ENCODE assay signal across 1 cellular context in genomic region chr2:32627901-32628645, GRCh38.
A peak's percentile ranks its signal among the peaks of the same experiment; 100 is the strongest.
TF ChIP-seq lines count a peak whose summit lies in the region.

TSS of gene TTC27 (plus strand) at chr2:32628050. CDS start at chr2:32628293, 243 bp downstream.

TF ChIP-seq in HepG2, 621 proteins besides CTCF, POLR2A, EP300 and RAD21 (continued from another document and continues in another):
- peak; percentile 61; the same call in 1 of the 2 replicates for TF ChIP-seq ZNF724P (CRISPR knock-in tag; IDR thresholded peaks at IDR 0.05; ENCODE audit: borderline replicate concordance)
- TF ChIP-seq ZNF44 (CRISPR knock-in tag; IDR thresholded peaks at IDR 0.05): no peak
- TF ChIP-seq TGIF2 (CRISPR knock-in tag; IDR thresholded peaks at IDR 0.05): peak; percentile 96
- peak; percentile 57 for TF ChIP-seq TEAD3 (CRISPR knock-in tag; optimal IDR thresholded peaks at IDR 0.05; ENCODE audit: borderline replicate concordance)
- no peak for TF ChIP-seq TERF1 (CRISPR knock-in tag; IDR thresholded peaks at IDR 0.05)
- TF ChIP-seq JUN (CRISPR knock-in tag; IDR thresholded peaks at IDR 0.05): no peak
- peak; percentile 74 for TF ChIP-seq MYPOP (CRISPR knock-in tag; IDR thresholded peaks at IDR 0.05)
- TF ChIP-seq E2F5 (CRISPR knock-in tag; conservative IDR thresholded peaks at IDR 0.05): no peak
- TF ChIP-seq ZNF33B (CRISPR knock-in tag; IDR thresholded peaks at IDR 0.05): no peak; the same call in 1 of the 2 replicates
- TF ChIP-seq MLX (CRISPR knock-in tag; IDR thresholded peaks at IDR 0.05): no peak
- TF ChIP-seq RFX5 (IDR thresholded peaks at IDR 0.05; ENCODE audit: low read depth, low read length): no peak; the same call in 1 of the 2 replicates
- TF ChIP-seq EED (CRISPR knock-in tag; IDR thresholded peaks at IDR 0.05): no peak; the same call in 1 of the 2 replicates
- no peak for TF ChIP-seq ZNF7 (CRISPR knock-in tag; IDR thresholded peaks at IDR 0.05)
- peak; percentile 95 for TF ChIP-seq ZFX (CRISPR knock-in tag; IDR thresholded peaks at IDR 0.05; ENCODE audit: low read depth)
- no peak for TF ChIP-seq CC2D1A (CRISPR knock-in tag; IDR thresholded peaks at IDR 0.05)
- TF ChIP-seq ZNF644 (CRISPR knock-in tag; IDR thresholded peaks at IDR 0.05; ENCODE audit: low read depth): 0 out of 2 replicates have a peak, but pooled peaks have one; percentile 5
- TF ChIP-seq ATF4 (CRISPR knock-in tag; IDR thresholded peaks at IDR 0.05): peak in 1 of 2 experiments; percentile 44; a peak in 2 of 4 replicates
- TF ChIP-seq ELK4 (CRISPR knock-in tag; IDR thresholded peaks at IDR 0.05; ENCODE audit: borderline replicate concordance): no peak
- no peak for TF ChIP-seq ZNF776 (CRISPR knock-in tag; IDR thresholded peaks at IDR 0.05)
- no peak; the same call in 1 of the 2 replicates for TF ChIP-seq RARA (CRISPR knock-in tag; IDR thresholded peaks at IDR 0.05)
- TF ChIP-seq DR1 (CRISPR knock-in tag; IDR thresholded peaks at IDR 0.05): no peak
- peak; percentile 77; the same call in 1 of the 2 replicates for TF ChIP-seq KDM5A (IDR thresholded peaks at IDR 0.05; ENCODE audit: borderline replicate concordance, low read length)
- no peak for TF ChIP-seq CEBPG (CRISPR knock-in tag; IDR thresholded peaks at IDR 0.05)
- TF ChIP-seq ZNF530 (CRISPR knock-in tag; IDR thresholded peaks at IDR 0.05; ENCODE audit: low read depth): no peak
- TF ChIP-seq ZNF614 (CRISPR knock-in tag; IDR thresholded peaks at IDR 0.05; ENCODE audit: borderline replicate concordance): peak; percentile 83
- no peak for TF ChIP-seq ZNF790 (CRISPR knock-in tag; IDR thresholded peaks at IDR 0.05; ENCODE audit: borderline replicate concordance)
- no peak; the same call in 1 of the 2 replicates for TF ChIP-seq ZNF607 (CRISPR knock-in tag; IDR thresholded peaks at IDR 0.05; ENCODE audit: borderline replicate concordance)
- no peak; the same call in 1 of the 2 replicates for TF ChIP-seq ZNF414 (CRISPR knock-in tag; IDR thresholded peaks at IDR 0.05)
- peak; percentile 63; the same call in 1 of the 2 replicates for TF ChIP-seq UBTF (CRISPR knock-in tag; IDR thresholded peaks at IDR 0.05)
- TF ChIP-seq MAFG (CRISPR knock-in tag; IDR thresholded peaks at IDR 0.05): no peak
- no peak for TF ChIP-seq ZBTB38 (CRISPR knock-in tag; IDR thresholded peaks at IDR 0.05)
- 0 out of 2 replicates have a peak, but pooled peaks have one; percentile 57 for TF ChIP-seq NRL (CRISPR knock-in tag; IDR thresholded peaks at IDR 0.05; ENCODE audit: borderline replicate concordance)
- no peak for TF ChIP-seq BORCS8-MEF2B (CRISPR knock-in tag; IDR thresholded peaks at IDR 0.05)
- TF ChIP-seq ZNF687 (CRISPR knock-in tag; IDR thresholded peaks at IDR 0.05): peak; percentile 96
- 0 out of 2 replicates have a peak, but pooled peaks have one; percentile 58 for TF ChIP-seq FOXK2 (IDR thresholded peaks at IDR 0.05)
- no peak for TF ChIP-seq STAT5B (CRISPR knock-in tag; IDR thresholded peaks at IDR 0.05)
- peak; percentile 83 for TF ChIP-seq HOMEZ (CRISPR knock-in tag; IDR thresholded peaks at IDR 0.05; ENCODE audit: low read depth)
- no peak for TF ChIP-seq ZNF615 (CRISPR knock-in tag; IDR thresholded peaks at IDR 0.05; ENCODE audit: borderline replicate concordance)
- TF ChIP-seq ZMAT5 (CRISPR knock-in tag; IDR thresholded peaks at IDR 0.05; ENCODE audit: borderline replicate concordance, low read depth): no peak
- no peak for TF ChIP-seq GATA4 (IDR thresholded peaks at IDR 0.05; ENCODE audit: borderline replicate concordance, low read depth)
- peak; percentile 79 for TF ChIP-seq FOXK1 (CRISPR knock-in tag; IDR thresholded peaks at IDR 0.05; ENCODE audit: borderline replicate concordance, low read depth)
- TF ChIP-seq ZNF17 (CRISPR knock-in tag; IDR thresholded peaks at IDR 0.05): no peak
- TF ChIP-seq IRF2 (CRISPR knock-in tag; IDR thresholded peaks at IDR 0.05): peak; percentile 84
- no peak for TF ChIP-seq ZNF451 (CRISPR knock-in tag; IDR thresholded peaks at IDR 0.05)
- no peak for TF ChIP-seq ZSCAN22 (CRISPR knock-in tag; IDR thresholded peaks at IDR 0.05)
- TF ChIP-seq E2F1 (CRISPR knock-in tag; IDR thresholded peaks at IDR 0.05): no peak
- no peak for TF ChIP-seq GRHL1 (CRISPR knock-in tag; conservative IDR thresholded peaks at IDR 0.05)
